ENCODE assay signal across 2 cellular contexts in genomic region chr6:44304282-44305199, GRCh38.
TF ChIP-seq lines count a peak whose summit lies in the region.

No MANE protein-coding gene starts in this region.

TF ChIP-seq in HEK293, 187 proteins besides CTCF, POLR2A, EP300 and RAD21 (continued from another document):
- TF ChIP-seq ZNF155 (tag by site-specific recombination; IDR thresholded peaks at IDR 0.05) (no peak), ZNF2 (tag by site-specific recombination; IDR thresholded peaks at IDR 0.05) (peak; percentile 89), ZNF626 (tag by site-specific recombination; IDR thresholded peaks at IDR 0.05) (no peak), PATZ1 (tag by site-specific recombination; IDR thresholded peaks at IDR 0.05) (peak; percentile 28; the same call in 1 of the 2 replicates), HOXA7 (CRISPR knock-in tag; IDR thresholded peaks at IDR 0.05; ENCODE audit: borderline replicate concordance) (no peak), HIC1 (tag by site-specific recombination; IDR thresholded peaks at IDR 0.05) (0 out of 2 replicates have a peak, but pooled peaks have one; percentile 18), ZNF654 (tag by site-specific recombination; IDR thresholded peaks at IDR 0.05; ENCODE audit: low read depth) (peak; percentile 37; the same call in 1 of the 2 replicates), GLIS2 (tag by site-specific recombination; IDR thresholded peaks at IDR 0.05) (0 out of 2 replicates have a peak, but pooled peaks have one; percentile 43)

TF ChIP-seq in liver, 16 proteins besides CTCF, POLR2A, EP300 and RAD21 (continued from another document):
- TF ChIP-seq REST (IDR thresholded peaks at IDR 0.05) = no peak
- no peak for TF ChIP-seq NR2F2 (IDR thresholded peaks at IDR 0.05)
- TF ChIP-seq RXRA (IDR thresholded peaks at IDR 0.05) = no peak
- no peak for TF ChIP-seq FOXA2 (IDR thresholded peaks at IDR 0.05)
- TF ChIP-seq MAX (IDR thresholded peaks at IDR 0.05) = no peak
- no peak for TF ChIP-seq ZBTB33 (IDR thresholded peaks at IDR 0.05)
